Comparison of ENCODE assay signal across 9 cellular contexts in genomic region chr17:41369023-41369422, GRCh38. TPM values are rescaled to one million over a fixed set of nuclear protein-coding genes. Genes with fewer than 3 reads are reported as not detected.
"Had no signal": no experiment of that assay in that cellular context is flagged by ENCODE, and none has a peak within 500 bp of the region (broad histone marks: within the 10 kb centered on the region; RNA-seq: fewer than 3 reads in every experiment).

No MANE protein-coding gene starts in this region.

- DNase-seq: GDM1, GF-D8 had no signal

- ATAC-seq: GM12878 had no signal

- FAIRE-seq: G401.6, GM12878, GM12891, GM12892, GM18507, GM19239 had no signal

RNA-seq across cellular contexts. Expression of gene KRT33B, which starts 0.6 kb away (rescaled TPM):
- total RNA-seq: G401, GM12878 had no signal

RNA-seq across cellular contexts. Expression of gene KRT34, which starts 13.1 kb away (rescaled TPM):
- total RNA-seq: G401, GM12878 had no signal

RNA-seq across cellular contexts. Expression of gene KRT33A, which starts 18.4 kb away (rescaled TPM):
- total RNA-seq: G401, GM12878 had no signal

RNA-seq across cellular contexts. Expression of gene KRT31, which starts 28.4 kb away (rescaled TPM):
- total RNA-seq: G401, GM12878 had no signal

RNA-seq across cellular contexts. Expression of gene KRTAP17-1, which starts 53.5 kb away (rescaled TPM):
- total RNA-seq: G401 had no signal
